ENCODE assay signal across 27 cellular contexts in genomic region chr2:236581546-236581945, GRCh38.
"Had no signal": no experiment of that assay in that cellular context is flagged by ENCODE, and none has a peak within 500 bp of the region (broad histone marks: within the 10 kb centered on the region; RNA-seq: fewer than 3 reads in every experiment).

No MANE protein-coding gene starts in this region.

- H3K4me2 ChIP-seq: neural progenitor cell had no signal

- H2AFZ ChIP-seq: neural progenitor cell had no signal

- H3K27ac ChIP-seq: esophagus squamous epithelium, heart right ventricle, left ventricle myocardium inferior, lower lobe of right lung, neural progenitor cell, ovary, psoas muscle, thyroid gland had no signal

- H3K9me3 ChIP-seq: esophagus squamous epithelium, lower lobe of right lung, ovary, psoas muscle, thyroid gland had no signal

- H3K36me3 ChIP-seq: neural progenitor cell, ovary had no signal

- H3K27me3 Mint-ChIP-seq: effector memory CD8-positive, alpha-beta T cell; stimulated activated naive B cell treated with anti-CD40 and anti-IgM and Interleukin-4, amounts not matched to agents 10 μg/mL and 1 μg/mL and 100 μg/mL, for 72 hours; stimulated activated naive CD8-positive, alpha-beta T cell treated with anti-CD3 and anti-CD28 coated beads, Interleukin-15, amount 100 ng/mL, for 72 hours; type B pancreatic cell had no signal

- H3K9me3 Mint-ChIP-seq: effector memory CD8-positive, alpha-beta T cell; natural killer cell had no signal

- H3K27me3 ChIP-seq: esophagus squamous epithelium, heart right ventricle, neural progenitor cell, ovary, thyroid gland had no signal

- H3K4me3 ChIP-seq: esophagus squamous epithelium, heart right ventricle, left ventricle myocardium inferior, lower lobe of right lung, neural progenitor cell, ovary, psoas muscle, thyroid gland had no signal

- ATAC-seq: effector memory CD8-positive, alpha-beta T cell; heart right ventricle; left colon; lower lobe of right lung; natural killer cell; psoas muscle; right cardiac atrium; stimulated activated naive B cell treated with anti-CD40 and anti-IgM and Interleukin-4, amounts not matched to agents 10 μg/mL and 1 μg/mL and 100 μg/mL, for 72 hours; stimulated activated naive CD8-positive, alpha-beta T cell treated with anti-CD3 and anti-CD28 coated beads, Interleukin-15, amount 100 ng/mL, for 72 hours had no signal

- H3K9ac ChIP-seq: neural progenitor cell had no signal

- H3K27ac Mint-ChIP-seq: effector memory CD8-positive, alpha-beta T cell; natural killer cell; neural progenitor cell; stimulated activated naive B cell treated with anti-CD40 and anti-IgM and Interleukin-4, amounts not matched to agents 10 μg/mL and 1 μg/mL and 100 μg/mL, for 72 hours; type B pancreatic cell had no signal

- H3K4me3 Mint-ChIP-seq: effector memory CD8-positive, alpha-beta T cell; natural killer cell; neural progenitor cell; stimulated activated naive B cell treated with anti-CD40 and anti-IgM and Interleukin-4, amounts not matched to agents 10 μg/mL and 1 μg/mL and 100 μg/mL, for 72 hours; stimulated activated naive CD8-positive, alpha-beta T cell treated with anti-CD3 and anti-CD28 coated beads, Interleukin-15, amount 100 ng/mL, for 72 hours; type B pancreatic cell had no signal

- DNase-seq: cerebellar nuclear complex; cortex of kidney; effector memory CD8-positive, alpha-beta T cell; erythroblast; esophagus squamous epithelium; foreskin melanocyte; glutamatergic neuron; heart right ventricle; hippocampal formation; kidney glomerular epithelial cell; left colon; left ventricle myocardium inferior; lower lobe of right lung; natural killer cell; nucleus accumbens; ovary; posterior cingulate gyrus; psoas muscle; right cardiac atrium; small intestine; stimulated activated CD4-positive, alpha-beta T cell treated with anti-CD3 and anti-CD28 coated beads, Interleukin-15, amount 100 ng/mL, for 24 hours; stimulated activated CD4-positive, alpha-beta T cell treated with anti-CD3 and anti-CD28 coated beads, Interleukin-2, amount 100 ng/mL, for 48 hours; stimulated activated naive B cell treated with anti-CD40 and anti-IgM and Interleukin-4, amounts not matched to agents 10 μg/mL and 1 μg/mL and 100 μg/mL, for 72 hours; stimulated activated naive CD8-positive, alpha-beta T cell treated with anti-CD3 and anti-CD28 coated beads, Interleukin-15, amount 100 ng/mL, for 72 hours; thyroid gland had no signal

- H3K4me1 ChIP-seq: lower lobe of right lung had no signal
